In the genomic region with DNA sequence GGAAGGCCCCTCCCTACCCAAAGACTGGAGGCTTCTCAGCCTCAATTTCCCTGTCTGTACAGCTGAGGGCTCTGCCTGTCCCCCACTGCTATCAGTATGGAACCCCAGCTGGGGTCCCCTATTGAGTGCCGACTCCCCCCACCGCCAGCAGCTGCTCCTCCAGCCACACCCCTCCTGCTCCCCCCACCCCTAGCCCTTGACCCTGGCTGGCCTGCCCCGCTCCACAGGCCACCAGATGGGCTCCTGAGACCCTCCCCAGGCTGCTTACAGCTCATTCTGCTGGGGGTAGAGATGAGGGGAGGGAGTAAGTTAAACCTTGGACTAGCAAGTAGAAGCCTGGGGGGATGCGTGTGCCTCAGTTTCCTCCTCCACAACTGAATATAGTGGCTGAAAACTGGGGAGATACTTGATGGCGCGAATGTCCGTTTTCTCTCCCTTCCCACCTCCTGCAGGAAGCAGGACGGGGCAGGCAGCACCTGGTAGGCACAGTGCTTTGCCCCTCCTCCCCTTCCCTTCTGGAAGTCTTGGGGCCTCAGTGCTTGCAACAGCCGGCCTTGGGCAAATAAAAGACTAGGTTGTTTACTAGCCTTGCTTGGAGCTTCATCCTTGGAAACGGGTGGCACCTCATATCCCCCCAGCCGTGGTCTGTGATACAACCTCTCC, we compare ENCODE assay signal across 15 cellular contexts.
"Had no signal": no experiment of that assay in that cellular context is flagged by ENCODE, and none has a peak within 500 bp of the region (broad histone marks: within the 10 kb centered on the region; RNA-seq: fewer than 3 reads in every experiment).

No MANE protein-coding gene starts in this region.

- H3K4me1 Mint-ChIP-seq: central memory CD8-positive, alpha-beta T cell; stimulated activated naive B cell treated with anti-CD40 and anti-IgM and Interleukin-4, amounts not matched to agents 10 μg/mL and 1 μg/mL and 100 μg/mL, for 72 hours; T-helper 17 cell had no signal

- H3K4me3 Mint-ChIP-seq: central memory CD8-positive, alpha-beta T cell; naive thymus-derived CD8-positive, alpha-beta T cell; stimulated activated naive B cell treated with anti-CD40 and anti-IgM and Interleukin-4, amounts not matched to agents 10 μg/mL and 1 μg/mL and 100 μg/mL, for 72 hours had no signal

- H3K27ac ChIP-seq: adrenal gland, body of pancreas, sigmoid colon had no signal

- H3K27me3 Mint-ChIP-seq: central memory CD8-positive, alpha-beta T cell; naive thymus-derived CD8-positive, alpha-beta T cell; stimulated activated naive B cell treated with anti-CD40 and anti-IgM and Interleukin-4, amounts not matched to agents 10 μg/mL and 1 μg/mL and 100 μg/mL, for 72 hours; T-helper 17 cell had no signal

- H3K4me3 ChIP-seq: adrenal gland, body of pancreas, lung, sigmoid colon had no signal

- H3K4me1 ChIP-seq: adrenal gland, body of pancreas, sigmoid colon had no signal

- H3K27ac Mint-ChIP-seq: naive thymus-derived CD8-positive, alpha-beta T cell; T-helper 17 cell; type B pancreatic cell had no signal

- H3K9me3 Mint-ChIP-seq: central memory CD8-positive, alpha-beta T cell; naive thymus-derived CD8-positive, alpha-beta T cell; stimulated activated naive B cell treated with anti-CD40 and anti-IgM and Interleukin-4, amounts not matched to agents 10 μg/mL and 1 μg/mL and 100 μg/mL, for 72 hours; type B pancreatic cell had no signal

- ATAC-seq: body of pancreas; left colon; naive thymus-derived CD8-positive, alpha-beta T cell; stimulated activated naive B cell treated with anti-CD40 and anti-IgM and Interleukin-4, amounts not matched to agents 10 μg/mL and 1 μg/mL and 100 μg/mL, for 72 hours; T-helper 17 cell had no signal

- DNase-seq: activated CD4-positive, CD25-positive, alpha-beta regulatory T cell; activated naive CD4-positive, alpha-beta T cell treated with anti-CD3 and anti-CD28 coated beads, Interleukin-2, amount 50 U/mL, for 16 hours; activated T-cell treated with anti-CD3 and anti-CD28 coated beads, Interleukin-2, amount 50 U/mL, for 1 hour; adrenal gland; body of pancreas; erythroblast; left colon; naive thymus-derived CD8-positive, alpha-beta T cell; sigmoid colon; stimulated activated CD4-positive, alpha-beta T cell treated with anti-CD3 and anti-CD28 coated beads, Interleukin-2, amount 100 ng/mL, for 24 hours; stimulated activated naive B cell treated with anti-CD40 and anti-IgM and Interleukin-4, amounts not matched to agents 10 μg/mL and 1 μg/mL and 100 μg/mL, for 72 hours; T-helper 17 cell had no signal

- H3K27me3 ChIP-seq: adrenal gland, body of pancreas had no signal

- H3K9me3 ChIP-seq: adrenal gland, body of pancreas, sigmoid colon had no signal
